Comparison of ENCODE assay signal across 30 cellular contexts in genomic region chr20:44005661-44006060, GRCh38.
"Had no signal": no experiment of that assay in that cellular context is flagged by ENCODE, and none has a peak within 500 bp of the region (broad histone marks: within the 10 kb centered on the region; RNA-seq: fewer than 3 reads in every experiment).

No MANE protein-coding gene starts in this region.

- H3K27ac ChIP-seq: neural progenitor cell, neutrophil, ovary, pancreas, parathyroid adenoma, prostate gland, psoas muscle, right atrium auricular region, right lobe of liver, sigmoid colon, skin epidermis, spleen had no signal

- H3K4me2 ChIP-seq: neural progenitor cell, smooth muscle cell had no signal

- H3K9me3 Mint-ChIP-seq: naive thymus-derived CD8-positive, alpha-beta T cell; natural killer cell; natural killer cell treated with Interleukin-12 subunit alpha and Interleukin-12 subunit beta and Interleukin-15 and Interleukin-18, amount 100 ng/mL, for 72 hours; nephron; nephron progenitor cell; neural crest cell; neural progenitor cell had no signal

- H3K27ac Mint-ChIP-seq: naive thymus-derived CD8-positive, alpha-beta T cell; natural killer cell; natural killer cell treated with Interleukin-12 subunit alpha and Interleukin-12 subunit beta and Interleukin-15 and Interleukin-18, amount 100 ng/mL, for 72 hours; nephron; nephron progenitor cell; neural progenitor cell; progenitor cell of endocrine pancreas had no signal

- H3K4me3 ChIP-seq: neural progenitor cell, ovary, pancreas, prostate gland, psoas muscle, right atrium auricular region, right lobe of liver, sigmoid colon, skin epidermis, smooth muscle cell, spleen had no signal

- H3K4me1 ChIP-seq: neural progenitor cell, pancreas, parathyroid adenoma, psoas muscle, right lobe of liver had no signal

- H3K4me3 Mint-ChIP-seq: naive thymus-derived CD8-positive, alpha-beta T cell; natural killer cell; natural killer cell treated with Interleukin-12 subunit alpha and Interleukin-12 subunit beta and Interleukin-15 and Interleukin-18, amount 100 ng/mL, for 72 hours; nephron; nephron progenitor cell; neural crest cell; neural progenitor cell had no signal

- DNase-seq: naive thymus-derived CD8-positive, alpha-beta T cell; natural killer cell; nephron progenitor cell; nucleus accumbens; occipital lobe; ovary; pancreas; posterior cingulate gyrus; psoas muscle; retina; right cardiac atrium; right lobe of liver; sigmoid colon; small intestine; spleen; stimulated activated CD4-positive, alpha-beta T cell treated with anti-CD3 and anti-CD28 coated beads, Interleukin-12 subunit alpha, Interleukin-12 subunit beta, amount 100 ng/mL, for 4 hours; stimulated activated CD4-positive, alpha-beta T cell treated with anti-CD3 and anti-CD28 coated beads, Interleukin-15, amount 100 ng/mL, for 24 hours; stimulated activated CD4-positive, alpha-beta T cell treated with anti-CD3 and anti-CD28 coated beads, Interleukin-1b, Interleukin-23, amount 100 ng/mL, for 48 hours; stimulated activated CD4-positive, alpha-beta T cell treated with anti-CD3 and anti-CD28 coated beads, Interleukin-2, amount 100 ng/mL, for 24 hours had no signal

- H3K9me3 ChIP-seq: neutrophil, ovary, pancreas, prostate gland, psoas muscle, right atrium auricular region, right lobe of liver, sigmoid colon, spleen had no signal

- H3K79me2 ChIP-seq: parathyroid adenoma had no signal

- H3K27me3 ChIP-seq: neural progenitor cell, ovary, pancreas, right atrium auricular region, right lobe of liver, sigmoid colon had no signal

- H3K36me3 ChIP-seq: neural progenitor cell, neutrophil, ovary, pancreas, prostate gland, right atrium auricular region, right lobe of liver, sigmoid colon, spleen had no signal

- H2AFZ ChIP-seq: neural progenitor cell, parathyroid adenoma had no signal

- H3K9ac ChIP-seq: neural progenitor cell, parathyroid adenoma had no signal

- H3K36me3 Mint-ChIP-seq: naive thymus-derived CD8-positive, alpha-beta T cell; natural killer cell; natural killer cell treated with Interleukin-12 subunit alpha and Interleukin-12 subunit beta and Interleukin-15 and Interleukin-18, amount 100 ng/mL, for 72 hours; neural progenitor cell had no signal
